Comparison of ENCODE assay signal across 1 cellular context in genomic region chr22:19854778-19855503, GRCh38.
TF ChIP-seq lines count a peak whose summit lies in the region.

Gene GNB1L (minus strand): TSS chr22:19854874. CDS start chr22:19821355, 33,519 bp downstream.
A gene with protein sequence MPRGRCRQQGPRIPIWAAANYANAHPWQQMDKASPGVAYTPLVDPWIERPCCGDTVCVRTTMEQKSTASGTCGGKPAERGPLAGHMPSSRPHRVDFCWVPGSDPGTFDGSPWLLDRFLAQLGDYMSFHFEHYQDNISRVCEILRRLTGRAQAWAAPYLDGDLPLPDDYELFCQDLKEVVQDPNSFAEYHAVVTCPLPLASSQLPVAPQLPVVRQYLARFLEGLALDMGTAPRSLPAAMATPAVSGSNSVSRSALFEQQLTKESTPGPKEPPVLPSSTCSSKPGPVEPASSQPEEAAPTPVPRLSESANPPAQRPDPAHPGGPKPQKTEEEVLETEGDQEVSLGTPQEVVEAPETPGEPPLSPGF (minus strand): TSS chr22:19854874. CDS start chr22:19852261, 2,613 bp downstream.

TF ChIP-seq in HepG2, 621 proteins besides CTCF, POLR2A, EP300 and RAD21 (continued from another document):
- TF ChIP-seq, protein P1, sequence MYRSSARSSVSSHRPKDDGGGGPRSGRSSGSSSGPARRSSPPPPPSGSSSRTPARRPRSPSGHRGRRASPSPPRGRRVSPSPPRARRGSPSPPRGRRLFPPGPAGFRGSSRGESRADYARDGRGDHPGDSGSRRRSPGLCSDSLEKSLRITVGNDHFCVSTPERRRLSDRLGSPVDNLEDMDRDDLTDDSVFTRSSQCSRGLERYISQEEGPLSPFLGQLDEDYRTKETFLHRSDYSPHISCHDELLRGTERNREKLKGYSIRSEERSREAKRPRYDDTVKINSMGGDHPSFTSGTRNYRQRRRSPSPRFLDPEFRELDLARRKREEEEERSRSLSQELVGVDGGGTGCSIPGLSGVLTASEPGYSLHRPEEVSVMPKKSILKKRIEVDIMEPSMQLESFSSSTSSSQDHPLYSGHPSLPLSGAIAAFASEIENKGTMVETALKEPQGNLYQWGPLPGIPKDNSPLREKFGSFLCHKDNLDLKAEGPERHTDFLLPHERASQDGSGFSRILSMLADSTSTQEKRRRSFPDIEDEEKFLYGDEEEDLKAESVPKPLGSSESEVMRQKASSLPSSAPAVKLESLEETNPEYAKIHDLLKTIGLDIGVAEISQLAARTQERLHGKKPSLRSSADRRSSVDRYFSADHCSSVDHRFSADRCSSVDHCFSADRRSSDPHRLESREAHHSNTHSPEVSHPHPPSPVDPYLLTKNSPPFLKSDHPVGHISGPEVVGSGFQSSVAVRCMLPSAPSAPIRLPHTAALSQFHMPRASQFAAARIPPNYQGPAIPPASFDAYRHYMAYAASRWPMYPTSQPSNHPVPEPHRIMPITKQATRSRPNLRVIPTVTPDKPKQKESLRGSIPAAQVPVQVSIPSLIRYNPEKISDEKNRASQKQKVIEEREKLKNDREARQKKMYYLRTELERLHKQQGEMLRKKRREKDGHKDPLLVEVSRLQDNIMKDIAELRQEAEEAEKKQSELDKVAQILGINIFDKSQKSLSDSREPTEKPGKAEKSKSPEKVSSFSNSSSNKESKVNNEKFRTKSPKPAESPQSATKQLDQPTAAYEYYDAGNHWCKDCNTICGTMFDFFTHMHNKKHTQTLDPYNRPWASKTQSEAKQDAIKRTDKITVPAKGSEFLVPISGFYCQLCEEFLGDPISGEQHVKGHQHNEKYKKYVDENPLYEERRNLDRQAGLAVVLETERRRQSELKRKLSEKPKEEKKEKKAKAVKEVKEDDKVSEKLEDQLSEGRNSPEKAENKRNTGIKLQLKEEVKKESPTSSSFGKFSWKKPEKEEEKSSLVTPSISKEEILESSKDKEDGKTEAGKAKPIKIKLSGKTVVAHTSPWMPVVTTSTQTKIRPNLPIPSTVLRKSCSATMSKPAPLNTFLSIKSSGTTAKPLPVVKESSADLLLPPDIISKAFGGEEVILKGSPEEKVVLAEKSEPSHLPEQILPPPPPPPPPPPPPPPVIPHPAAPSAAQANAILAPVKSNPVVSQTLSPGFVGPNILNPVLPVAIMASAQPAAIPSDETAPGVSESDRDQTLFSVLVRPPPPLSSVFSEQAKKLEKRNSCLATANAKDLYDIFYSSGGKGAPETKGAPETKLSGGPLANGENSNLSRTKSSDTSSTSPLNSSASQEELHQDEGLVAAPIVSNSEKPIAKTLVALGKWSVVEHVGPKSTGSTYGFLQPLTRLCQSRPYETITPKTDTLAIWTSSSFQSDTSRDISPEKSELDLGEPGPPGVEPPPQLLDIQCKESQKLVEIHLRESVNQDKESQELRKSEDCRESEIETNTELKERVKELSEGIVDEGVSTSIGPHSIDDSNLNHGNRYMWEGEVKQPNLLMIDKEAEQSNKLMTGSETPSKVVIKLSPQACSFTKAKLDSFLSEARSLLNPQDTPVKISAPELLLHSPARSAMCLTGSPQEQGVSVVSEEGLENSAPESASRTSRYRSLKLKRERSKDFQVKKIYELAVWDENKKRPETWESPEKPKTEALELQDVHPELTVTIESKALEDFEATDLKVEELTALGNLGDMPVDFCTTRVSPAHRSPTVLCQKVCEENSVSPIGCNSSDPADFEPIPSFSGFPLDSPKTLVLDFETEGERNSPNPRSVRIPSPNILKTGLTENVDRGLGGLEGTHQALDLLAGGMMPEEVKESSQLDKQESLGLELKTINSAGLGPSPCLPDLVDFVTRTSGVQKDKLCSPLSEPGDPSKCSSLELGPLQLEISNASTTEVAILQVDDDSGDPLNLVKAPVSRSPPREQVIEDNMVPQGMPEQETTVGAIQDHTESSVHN (CRISPR knock-in tag; IDR thresholded peaks at IDR 0.05) = peak; percentile 65; the same call in 1 of the 2 replicates
- TF ChIP-seq SMAD9 (CRISPR knock-in tag; IDR thresholded peaks at IDR 0.05) (0 out of 2 replicates have a peak, but pooled peaks have one; percentile 11), HMGA1 (CRISPR knock-in tag; conservative IDR thresholded peaks at IDR 0.05) (no peak), REXO4 (CRISPR knock-in tag; IDR thresholded peaks at IDR 0.05; ENCODE audit: borderline replicate concordance) (peak; percentile 83; the same call in 1 of the 2 replicates), MLLT10 (CRISPR knock-in tag; IDR thresholded peaks at IDR 0.05) (no peak), ATF7 (IDR thresholded peaks at IDR 0.05) (no peak), ATF7 (CRISPR knock-in tag; IDR thresholded peaks at IDR 0.05) (peak; percentile 77), ZNF883 (CRISPR knock-in tag; IDR thresholded peaks at IDR 0.05; ENCODE audit: not compliant biosample characterization) (peak; percentile 56), ZNF562 (CRISPR knock-in tag; IDR thresholded peaks at IDR 0.05; ENCODE audit: borderline replicate concordance) (peak; percentile 52; the same call in 1 of the 2 replicates), ZFP62 (CRISPR knock-in tag; IDR thresholded peaks at IDR 0.05) (no peak), DR1 (CRISPR knock-in tag; IDR thresholded peaks at IDR 0.05) (peak; percentile 93), ZFX (CRISPR knock-in tag; IDR thresholded peaks at IDR 0.05; ENCODE audit: low read depth) (peak; percentile 70; the same call in 1 of the 2 replicates), FOXP1 (IDR thresholded peaks at IDR 0.05) (no peak), FOXP1 (CRISPR knock-in tag; IDR thresholded peaks at IDR 0.05) (0 out of 2 replicates have a peak, but pooled peaks have one; percentile 3), AGO2 (optimal IDR thresholded peaks at IDR 0.05; ENCODE audit: low read depth, low read length) (peak; percentile 99), SP140L (CRISPR knock-in tag; IDR thresholded peaks at IDR 0.05; ENCODE audit: borderline replicate concordance) (no peak), ZBTB7B (CRISPR knock-in tag; IDR thresholded peaks at IDR 0.05) (peak; percentile 50; the same call in 1 of the 2 replicates), EEA1 (CRISPR knock-in tag; IDR thresholded peaks at IDR 0.05; ENCODE audit: borderline replicate concordance) (peak; percentile 88), JDP2 (CRISPR knock-in tag; IDR thresholded peaks at IDR 0.05; ENCODE audit: borderline replicate concordance) (no peak; the same call in 1 of the 2 replicates), THAP8 (CRISPR knock-in tag; IDR thresholded peaks at IDR 0.05; ENCODE audit: borderline replicate concordance) (peak; percentile 4; the same call in 1 of the 2 replicates), SNAPC2 (CRISPR knock-in tag; IDR thresholded peaks at IDR 0.05) (no peak), SOX5 (CRISPR knock-in tag; IDR thresholded peaks at IDR 0.05; ENCODE audit: borderline replicate concordance) (peak; percentile 40; the same call in 1 of the 2 replicates), NR2F2 (IDR thresholded peaks at IDR 0.05; ENCODE audit: borderline replicate concordance, low read depth) (no peak; the same call in 1 of the 2 replicates), ZNF263 (CRISPR knock-in tag; IDR thresholded peaks at IDR 0.05) (peak; percentile 64), SKI (IDR thresholded peaks at IDR 0.05; ENCODE audit: partially characterized antibody) (no peak), KDM3A (CRISPR knock-in tag; IDR thresholded peaks at IDR 0.05; ENCODE audit: low read depth) (0 out of 2 replicates have a peak, but pooled peaks have one; percentile 62), EHMT2 (IDR thresholded peaks at IDR 0.05; ENCODE audit: borderline replicate concordance, low read depth, low read length) (no peak), ZNF292 (CRISPR knock-in tag; IDR thresholded peaks at IDR 0.05; ENCODE audit: borderline replicate concordance, low read depth) (no peak; the same call in 1 of the 2 replicates), MIER2 (CRISPR knock-in tag; IDR thresholded peaks at IDR 0.05) (0 out of 2 replicates have a peak, but pooled peaks have one; percentile 51), ZNF766 (CRISPR knock-in tag; IDR thresholded peaks at IDR 0.05; ENCODE audit: borderline replicate concordance) (peak; percentile 89; the same call in 1 of the 2 replicates), ZNF7 (CRISPR knock-in tag; IDR thresholded peaks at IDR 0.05) (no peak), ZNF775 (CRISPR knock-in tag; IDR thresholded peaks at IDR 0.05; ENCODE audit: borderline replicate concordance) (0 out of 2 replicates have a peak, but pooled peaks have one; percentile 15), ZNF160 (CRISPR knock-in tag; IDR thresholded peaks at IDR 0.05) (peak; percentile 83), NFE2 (CRISPR knock-in tag; IDR thresholded peaks at IDR 0.05) (no peak), ZNF512 (CRISPR knock-in tag; IDR thresholded peaks at IDR 0.05) (peak; percentile 87; the same call in 1 of the 2 replicates), IRF2 (CRISPR knock-in tag; IDR thresholded peaks at IDR 0.05) (peak; percentile 70), MED1 (CRISPR knock-in tag; IDR thresholded peaks at IDR 0.05) (peak; percentile 78; the same call in 1 of the 2 replicates), RFX5 (IDR thresholded peaks at IDR 0.05; ENCODE audit: low read depth, low read length) (no peak; the same call in 1 of the 2 replicates), POLR2AphosphoS2 (IDR thresholded peaks at IDR 0.05; ENCODE audit: low read depth, low read length) (no peak), CREM (IDR thresholded peaks at IDR 0.05) (no peak), CREM (CRISPR knock-in tag; IDR thresholded peaks at IDR 0.05) (no peak), ZNF558 (CRISPR knock-in tag; IDR thresholded peaks at IDR 0.05; ENCODE audit: borderline replicate concordance) (peak; percentile 99), PPARG (CRISPR knock-in tag; conservative IDR thresholded peaks at IDR 0.05) (no peak; the same call in 1 of the 2 replicates), ZNF124 (CRISPR knock-in tag; IDR thresholded peaks at IDR 0.05) (peak; percentile 72), SATB2 (CRISPR knock-in tag; IDR thresholded peaks at IDR 0.05) (0 out of 2 replicates have a peak, but pooled peaks have one; percentile 55), FUBP1 (CRISPR knock-in tag; IDR thresholded peaks at IDR 0.05; ENCODE audit: borderline replicate concordance) (no peak), ZNF121 (CRISPR knock-in tag; IDR thresholded peaks at IDR 0.05) (no peak; the same call in 1 of the 2 replicates), NCOA1 (CRISPR knock-in tag; IDR thresholded peaks at IDR 0.05) (0 out of 2 replicates have a peak, but pooled peaks have one; percentile 74)
- TF ChIP-seq, protein P2, sequence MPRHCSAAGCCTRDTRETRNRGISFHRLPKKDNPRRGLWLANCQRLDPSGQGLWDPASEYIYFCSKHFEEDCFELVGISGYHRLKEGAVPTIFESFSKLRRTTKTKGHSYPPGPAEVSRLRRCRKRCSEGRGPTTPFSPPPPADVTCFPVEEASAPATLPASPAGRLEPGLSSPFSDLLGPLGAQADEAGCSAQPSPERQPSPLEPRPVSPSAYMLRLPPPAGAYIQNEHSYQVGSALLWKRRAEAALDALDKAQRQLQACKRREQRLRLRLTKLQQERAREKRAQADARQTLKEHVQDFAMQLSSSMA (CRISPR knock-in tag; IDR thresholded peaks at IDR 0.05) = peak; percentile 88
- TF ChIP-seq, protein P3, sequence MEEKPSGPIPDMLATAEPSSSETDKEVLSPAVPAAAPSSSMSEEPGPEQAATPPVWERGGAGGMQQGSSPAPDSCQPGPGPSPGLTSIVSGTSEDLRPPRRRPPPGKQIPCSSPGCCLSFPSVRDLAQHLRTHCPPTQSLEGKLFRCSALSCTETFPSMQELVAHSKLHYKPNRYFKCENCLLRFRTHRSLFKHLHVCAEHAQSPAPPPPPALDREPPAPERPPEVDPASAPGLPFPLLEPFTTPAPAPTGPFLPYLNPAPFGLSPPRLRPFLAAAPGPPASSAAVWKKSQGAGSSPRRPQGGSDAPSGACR (CRISPR knock-in tag; IDR thresholded peaks at IDR 0.05) = peak; percentile 68; the same call in 1 of the 2 replicates
